ENCODE assay signal across 36 cellular contexts in genomic region chr6:69617163-69617562, GRCh38.
"Had no signal": no experiment of that assay in that cellular context is flagged by ENCODE, and none has a peak within 500 bp of the region (broad histone marks: within the 10 kb centered on the region; RNA-seq: fewer than 3 reads in every experiment).

No MANE protein-coding gene starts in this region.

- H3K9me3 ChIP-seq: MG63 had no signal

- H3K36me3 ChIP-seq: MG63 had no signal

- H3K4me3 ChIP-seq: MG63 had no signal

- H3K27me3 ChIP-seq: MG63 had no signal

- DNase-seq: Karpas-422, Kasumi-1, MG63, MM.1S, MV-4-11, NCI-H1048, NCI-H1092, NCI-H1092 treated with DMSO at 0.1 percent for 48 hours, NCI-H1105, NCI-H1105 treated with DMSO at 0.1 percent for 48 hours, NCI-H1417, NCI-H1417 treated with DMSO at 0.1 percent for 48 hours, NCI-H1436, NCI-H1436 treated with DMSO at 0.1 percent for 48 hours, NCI-H146, NCI-H1694, NCI-H1694 treated with DMSO at 0.1 percent for 48 hours, NCI-H187, NCI-H187 treated with DMSO at 0.1 percent for 48 hours, NCI-H1930, NCI-H2029, NCI-H2029 treated with DMSO at 0.1 percent for 48 hours, NCI-H2081, NCI-H2081 treated with DMSO at 0.1 percent for 48 hours, NCI-H2107, NCI-H2171, NCI-H2171 treated with DMSO at 0.1 percent for 48 hours, NCI-H2227 treated with DMSO at 0.1 percent for 48 hours, NCI-H226, NCI-H345, NCI-H446, NCI-H446 treated with DMSO at 0.1 percent for 48 hours, NCI-H510A, NCI-H510A treated with DMSO at 0.1 percent for 48 hours, NCI-H524, NCI-H524 treated with DMSO at 0.1 percent for 48 hours had no signal
